ENCODE assay signal across 9 cellular contexts in genomic region chr11:24624432-24624831, GRCh38.
"Had no signal": no experiment of that assay in that cellular context is flagged by ENCODE, and none has a peak within 500 bp of the region (broad histone marks: within the 10 kb centered on the region; RNA-seq: fewer than 3 reads in every experiment).

No MANE protein-coding gene starts in this region.

- DNase-seq: GM23248, GOT3, H7, HFFc6, KBM-7 had no signal

- H3K36me3 Mint-ChIP-seq: IgD-negative memory B cell had no signal

- H3K27ac Mint-ChIP-seq: HFFc6, IgD-negative memory B cell had no signal

- H3K4me1 ChIP-seq: HAP-1 had no signal

- H3K9me3 ChIP-seq: HAP-1 had no signal

- H3K36me3 ChIP-seq: HAP-1 had no signal

- H3K9me3 Mint-ChIP-seq: HFFc6, IgD-negative memory B cell had no signal

- ATAC-seq: HCT116, HepG2 had no signal

- H3K4me3 ChIP-seq: GM23248, HAP-1 had no signal
